12 cellular contexts compared by ENCODE assay signal in genomic region chr9:121652838-121653231, GRCh38. TPM values are rescaled to one million over a fixed set of nuclear protein-coding genes. Genes with fewer than 3 reads are reported as not detected.
DNase-seq lines count a peak whose midpoint lies in the region; ATAC-seq and TF ChIP-seq lines count a peak whose summit lies in the region.
"Had no signal": no experiment of that assay in that cellular context is flagged by ENCODE, and none has a peak within 500 bp of the region (broad histone marks: within the 10 kb centered on the region; RNA-seq: fewer than 3 reads in every experiment).

No MANE protein-coding gene starts in this region.

- TF ChIP-seq CTCF in BJ (IDR thresholded peaks at IDR 0.05; ENCODE audit: insufficient read depth, low read depth, low read length) (no peak), ascending aorta (IDR thresholded peaks at IDR 0.05) (no peak), psoas muscle (IDR thresholded peaks at IDR 0.05) (no peak)

- H3K9ac ChIP-seq in iPS-20b (ENCODE audit: low read depth, low read length), result peak overlapping the region; percentile 76; the same call in 1 of the 2 replicates

- 45 to 65% (median 60%) methylated on average over 2 of the region's 2 CpGs for WGBS in psoas muscle, 3 donors

- peaks cover 0 to 2% (median 0%) of the 10 kb centered on the region in 5 donors for H3K9me3 Mint-ChIP-seq in CD8-positive, alpha-beta memory T cell

- intact Hi-C loops in ascending aorta (cut with DNase I), result loop anchor here (2.0 to 5.0 kb wide), 2 partner anchors 54 to 86 kb away; no protein-coding TSS in a partner anchor
- intact Hi-C loops in psoas muscle (cut with DNase I), result no loop called here

- CTCF ChIA-PET in BJ (lab: Yijun Ruan, JAX), result interaction anchor here (1.2 kb wide), 1 partner anchor 103 kb away, joined by 3 read pairs; no protein-coding TSS in a partner anchor
- CTCF ChIA-PET in CD8-positive, alpha-beta memory T cell (lab: Charles Lee), result no interaction called here

- peaks cover 39 to 76% of the 10 kb centered on the region in 2 donors for H3K27me3 Mint-ChIP-seq in CD8-positive, alpha-beta memory T cell

- H3K27me3 ChIP-seq in BJ (ENCODE audit: control insufficient read depth, insufficient read depth, low read length) (no peaks in the 10 kb centered on the region; the same call in none of the 2 replicates), ascending aorta (no peaks in the 10 kb centered on the region), iPS-20b (ENCODE audit: insufficient read depth, low read length) (peaks cover 24% of the 10 kb centered on the region), psoas muscle (ENCODE audit: insufficient read depth in 3 of 3, low read length in 2 of 3) (no peaks in the 10 kb centered on the region)
- H3K27me3 ChIP-seq in CD8-positive, alpha-beta memory T cell (ENCODE audit: insufficient read depth, low read length, poor library complexity, severe bottlenecking), result peaks cover 49% of the 10 kb centered on the region

- peak overlapping the region; percentile 49 for H3K4me3 ChIP-seq in BJ (ENCODE audit: low read depth, low read length)
- H3K4me3 ChIP-seq in ascending aorta, result peak overlapping the region; percentile 73 to 88
- H3K4me3 ChIP-seq in iPS-20b (ENCODE audit: low read length), result peak overlapping the region; percentile 83
- H3K4me3 ChIP-seq in psoas muscle, result peak overlapping the region; percentile 73
- no peak overlapping the region for H3K4me3 ChIP-seq in CD8-positive, alpha-beta memory T cell (ENCODE audit: low read length)

- POLR2A ChIA-PET in BJ (lab: Charles Lee), result no interaction called here
- POLR2A ChIA-PET in CD8-positive, alpha-beta memory T cell (lab: Charles Lee), result no interaction called here

- H3K36me3 Mint-ChIP-seq in CD8-positive, alpha-beta memory T cell, result peaks cover 0 to 4% (median 0%) of the 10 kb centered on the region in 3 donors

- no peak overlapping the region for H3K27ac ChIP-seq in ascending aorta
- no peak overlapping the region for H3K27ac ChIP-seq in iPS-20b (ENCODE audit: low read length)
- H3K27ac ChIP-seq in psoas muscle, result peak overlapping the region; percentile 24
- H3K27ac ChIP-seq in CD8-positive, alpha-beta memory T cell (ENCODE audit: low read depth, low read length), result no peak overlapping the region

- H3K4me3 Mint-ChIP-seq in CD8-positive, alpha-beta memory T cell, result peak overlapping the region in 2 of 7 donors; percentile 9 to 35

- no peak for ATAC-seq in psoas muscle

- no peak for DNase-seq in BJ (ENCODE audit: low read depth)
- DNase-seq in ascending aorta (ENCODE audit: low spot score in 2 of 2), result no peak
- no peak for DNase-seq in psoas muscle
- no peak for DNase-seq in cerebellar nuclear complex (lab: John Stamatoyannopoulos, UW)
- DNase-seq in HK-2 (ENCODE audit: unreplicated experiment), result no peak
- no peak for DNase-seq in CD8-positive, alpha-beta memory T cell
- DNase-seq in stimulated activated CD4-positive, alpha-beta T cell treated with anti-CD3 and anti-CD28 coated beads, Interleukin-4, amount 100 ng/mL, for 24 hours, result no peak
- DNase-seq: C1 segment of cervical spinal cord; MM.1S; NCI-H510A treated with DMSO at 0.1 percent for 48 hours; stimulated activated CD4-positive, alpha-beta T cell treated with anti-CD3 and anti-CD28 coated beads, Interleukin-4, amount 100 ng/mL, for 4 hours had no signal

- H3K4me1 Mint-ChIP-seq in CD8-positive, alpha-beta memory T cell, result peaks cover 9 to 19% (median 10%) of the 10 kb centered on the region in 3 donors

- H3K4me1 ChIP-seq in ascending aorta (peaks cover 17 to 18% of the 10 kb centered on the region in 2 donors), iPS-20b (ENCODE audit: insufficient read depth, low read length) (peaks cover 14% of the 10 kb centered on the region), psoas muscle (peaks cover 73% of the 10 kb centered on the region)
- H3K4me1 ChIP-seq in CD8-positive, alpha-beta memory T cell (ENCODE audit: insufficient read depth, low read length), result no peaks in the 10 kb centered on the region

- H3K9me3 ChIP-seq in ascending aorta (no peaks in the 10 kb centered on the region), iPS-20b (ENCODE audit: insufficient read depth, low read depth, low read length) (no peaks in the 10 kb centered on the region), psoas muscle (no peaks in the 10 kb centered on the region)
- H3K9me3 ChIP-seq in CD8-positive, alpha-beta memory T cell (ENCODE audit: low read length), result no peaks in the 10 kb centered on the region

- H3K36me3 ChIP-seq in BJ (ENCODE audit: control insufficient read depth, insufficient read depth, low read length), result no peaks in the 10 kb centered on the region; the same call in 1 of the 2 replicates
- no peaks in the 10 kb centered on the region for H3K36me3 ChIP-seq in ascending aorta
- H3K36me3 ChIP-seq in iPS-20b (ENCODE audit: insufficient read depth, low read depth, low read length), result no peaks in the 10 kb centered on the region
- no peaks in the 10 kb centered on the region for H3K36me3 ChIP-seq in psoas muscle (ENCODE audit: insufficient read depth in 1 of 2, low read depth in 1 of 2)
- H3K36me3 ChIP-seq in CD8-positive, alpha-beta memory T cell (ENCODE audit: insufficient read depth, low read length), result no peaks in the 10 kb centered on the region

- H3K27ac Mint-ChIP-seq in CD8-positive, alpha-beta memory T cell, result no peak overlapping the region

RNA-seq across cellular contexts. Expression of gene DAB2IP, which starts 1.4 kb away (rescaled TPM):
- polyA plus RNA-seq in BJ (2011; rRNA removed), result 18.1 and 38.1 TPM in 2 replicates
- polyA minus RNA-seq in BJ (2011; rRNA and poly(A)+ RNA removed), result 41.3 and 44.4 TPM in 2 replicates
- total RNA-seq in ascending aorta, result 71.6 TPM
- total RNA-seq in psoas muscle, result 10 to 100 TPM; 33.4 to 66.2 (median 50.7) TPM
- 10 to 100 TPM; 14.1 to 18.7 (median 14.4) TPM for polyA plus RNA-seq in psoas muscle
- under 1 TPM; 0.15 to 0.27 TPM for total RNA-seq in CD8-positive, alpha-beta memory T cell
- polyA plus RNA-seq in CD8-positive, alpha-beta memory T cell, result 0.41 TPM

Comparison
In these comparisons a context has a peak if more than half of its experiments do, and no peak if none do; other contexts are left out.
1. RNA of gene DAB2IP, which starts 1.4 kb away (total RNA-seq): 71.6 TPM in ascending aorta (single experiment) and 33.4 to 66.2 TPM in psoas muscle; 0.15 to 0.27 TPM in CD8-positive, alpha-beta memory T cell; every median in the first group is over 10 times any median in the second.